ENCODE assay signal across 34 cellular contexts in the genomic region with DNA sequence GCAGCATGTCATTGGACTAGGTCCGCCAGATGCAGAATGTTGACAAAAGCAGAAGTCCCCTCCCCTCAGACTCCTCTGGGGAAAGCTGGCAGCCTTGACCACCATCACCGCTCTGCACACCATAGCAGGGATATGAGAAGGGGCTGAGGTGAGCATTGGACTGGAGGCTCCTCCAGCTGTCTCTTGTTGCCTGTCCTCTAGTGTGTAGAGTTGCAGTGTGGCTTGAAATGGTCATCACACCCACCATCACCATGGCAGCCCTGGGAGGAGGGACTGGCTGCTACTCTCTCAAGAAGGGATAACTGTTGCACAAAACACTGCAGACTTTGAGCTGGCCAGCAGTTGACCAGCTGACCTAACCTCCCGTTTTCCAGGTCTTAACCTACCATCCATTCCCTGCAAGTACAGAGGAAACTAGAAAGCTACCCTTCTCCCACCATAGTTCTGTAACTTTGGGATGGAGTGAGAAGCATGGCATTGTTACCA. TPM values are rescaled to one million over a fixed set of nuclear protein-coding genes. Genes with fewer than 3 reads are reported as not detected.
"Had no signal": no experiment of that assay in that cellular context is flagged by ENCODE, and none has a peak within 500 bp of the region (broad histone marks: within the 10 kb centered on the region; RNA-seq: fewer than 3 reads in every experiment).

No MANE protein-coding gene starts in this region.

- H3K27ac ChIP-seq: body of pancreas, epithelial cell of prostate had no signal

- FAIRE-seq: colon, endometrium, endothelial cell of umbilical vein had no signal

- H3K9me3 ChIP-seq: adrenal gland, body of pancreas, esophagus squamous epithelium, gastroesophageal sphincter had no signal

- H3K27me3 ChIP-seq: adrenal gland, body of pancreas, esophagus squamous epithelium, gastroesophageal sphincter had no signal

- H3K4me3 ChIP-seq: adrenal gland, body of pancreas, esophagus squamous epithelium, gastroesophageal sphincter had no signal

- H3K36me3 ChIP-seq: adrenal gland had no signal

- DNase-seq: activated CD4-positive, alpha-beta memory T cell treated with anti-CD3 and anti-CD28 coated beads for 36 hours; activated CD4-positive, alpha-beta T cell treated with anti-CD3 and anti-CD28 coated beads for 36 hours; activated CD4-positive, alpha-beta T cell treated with anti-CD3 and anti-CD28 coated beads, Interleukin-2, amount 10 ng/mL, durations not matched to agents 24 days and 14 days; activated CD4-positive, CD25-positive, alpha-beta regulatory T cell; activated CD4-positive, CD25-positive, alpha-beta regulatory T cell treated with anti-CD3 and anti-CD28 coated beads, Interleukin-2, amount 50 U/mL, for 72 hours; activated CD8-positive, alpha-beta memory T cell treated with anti-CD3 and anti-CD28 coated beads, Interleukin-2, amount 10 ng/mL, durations not matched to agents 7 days and 5 days; activated CD8-positive, alpha-beta memory T cell treated with anti-CD3 and anti-CD28 coated beads, Interleukin-2, amount 50 U/mL, for 4 hours; activated CD8-positive, alpha-beta T cell treated with anti-CD3 and anti-CD28 coated beads, Interleukin-2, amount 10 ng/mL, durations not matched to agents 7 days and 5 days; activated effector memory CD4-positive, alpha-beta T cell treated with anti-CD3 and anti-CD28 coated beads, Interleukin-2, amount 50 U/mL, for 16 hours; activated naive CD4-positive, alpha-beta T cell treated with anti-CD3 and anti-CD28 coated beads for 36 hours; activated naive CD8-positive, alpha-beta T cell treated with anti-CD3 and anti-CD28 coated beads for 36 hours; activated naive CD8-positive, alpha-beta T cell treated with anti-CD3 and anti-CD28 coated beads, Interleukin-2, amount 50 U/mL, for 24 hours; activated T-cell treated with anti-CD3 and anti-CD28 coated beads, Interleukin-2, amount 50 U/mL, for 1 hour; activated T-cell treated with anti-CD3 and anti-CD28 coated beads, Interleukin-2, amount 50 U/mL, for 48 hours; amygdala; aorta; body of pancreas; caudate nucleus; cortex of kidney; dermis blood vessel endothelial cell; effector CD4-positive, alpha-beta T cell; effector memory CD8-positive, alpha-beta T cell; esophagus squamous epithelium; foreskin melanocyte; T-helper 17 cell; T1000 had no signal

- ATAC-seq: activated CD8-positive, alpha-beta T cell treated with anti-CD3 and anti-CD28 coated beads, Interleukin-2, amount 10 ng/mL, durations not matched to agents 7 days and 5 days; body of pancreas; effector memory CD8-positive, alpha-beta T cell; gastroesophageal sphincter; T-helper 17 cell had no signal

RNA-seq across cellular contexts. Expression of a gene that starts 38.3 kb away (rescaled TPM):
- total RNA-seq: dermis blood vessel endothelial cell, endothelial cell of umbilical vein, fibroblast of villous mesenchyme, glomerular endothelial cell had no signal
- polyA plus RNA-seq: endothelial cell of umbilical vein had no signal
